ENCODE assay signal across 8 cellular contexts in the genomic region with DNA sequence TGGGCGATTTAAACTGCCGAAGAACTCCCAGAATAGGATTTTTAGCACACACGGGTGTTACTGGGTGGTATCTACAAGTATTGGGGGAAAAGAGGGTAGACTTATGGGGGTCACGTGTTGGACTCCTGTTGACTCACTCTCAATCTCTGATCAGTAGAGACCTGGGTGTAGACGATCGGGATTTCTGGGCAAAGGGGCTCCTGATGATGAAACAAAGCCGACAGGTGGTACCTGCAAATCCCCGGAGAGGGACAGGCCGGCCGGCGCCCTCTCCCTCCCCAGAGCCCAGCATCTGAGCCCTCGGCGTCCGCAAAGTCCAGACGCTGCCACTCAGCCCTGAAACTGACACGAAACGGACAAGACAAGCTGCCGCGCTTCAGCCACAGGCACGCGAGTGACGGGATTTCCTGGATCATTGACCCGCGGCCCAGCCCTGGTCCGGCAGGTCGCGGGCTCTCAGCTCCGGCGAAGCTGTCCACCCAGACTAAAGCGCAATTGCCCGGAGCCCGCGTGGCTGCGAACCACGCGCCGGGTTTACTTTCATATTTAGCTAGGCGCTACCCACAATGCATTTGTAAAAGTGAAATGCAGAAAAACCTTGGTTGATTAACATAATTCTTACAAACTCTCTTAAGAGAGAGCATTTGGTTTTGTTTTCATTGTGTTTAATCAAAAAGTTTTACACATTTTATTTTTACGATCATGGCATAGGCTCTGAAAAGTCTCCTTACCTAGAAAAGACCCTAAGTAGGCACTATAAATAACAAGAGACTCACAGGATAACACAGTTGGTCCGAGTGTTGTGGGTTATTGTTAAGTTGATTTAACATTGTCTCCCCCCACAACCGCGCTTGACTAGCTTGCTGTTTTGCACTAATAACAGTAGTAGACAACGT. TPM values are rescaled to one million over a fixed set of nuclear protein-coding genes. Genes with fewer than 3 reads are reported as not detected.
A peak's percentile ranks its signal among the peaks of the same experiment; 100 is the strongest.
DNase-seq lines count a peak whose midpoint lies in the region; ATAC-seq, FAIRE-seq and TF ChIP-seq lines count a peak whose summit lies in the region.

No MANE protein-coding gene starts in this region.

- DNase-seq in D721Med (ENCODE audit: insufficient read length, low spot score) (peak; percentile 25), OCI-M1 (lab: John Stamatoyannopoulos, UW) (peak; percentile 88), activated T-cell treated with anti-CD3 and anti-CD28 coated beads for 48 hours (ENCODE audit: low read depth) (peak; percentile 54), epithelial cell of proximal tubule (ENCODE audit: low read depth) (no peak)
- peak; percentile 35 to 47 for DNase-seq in stimulated activated CD8-positive, alpha-beta memory T cell treated with anti-CD3 and anti-CD28 coated beads, Interleukin-4, amount 100 ng/mL, for 4 hours (ENCODE audit: low read depth in 2 of 2, low spot score in 1 of 2)

- H3K27me3 ChIP-seq in HUES64 (ENCODE audit: insufficient read depth, low read length) (peaks cover 7% of the 10 kb centered on the region; the same call in 1 of the 2 replicates), mucosa of rectum (ENCODE audit: control insufficient read depth in 2 of 2, insufficient read depth in 2 of 2, low read length in 2 of 2) (no peaks in the 10 kb centered on the region)

- H3K36me3 ChIP-seq in HUES64 (ENCODE audit: insufficient read depth, low read length) = no peaks in the 10 kb centered on the region
- no peaks in the 10 kb centered on the region for H3K36me3 ChIP-seq in mucosa of rectum (ENCODE audit: control insufficient read depth in 2 of 2, insufficient read depth in 2 of 2, low read length in 2 of 2)

- peak; percentile 60 for ATAC-seq in GM21447 (IDR thresholded peaks at IDR 0.05; ENCODE audit: unreplicated experiment)

- H3K9ac ChIP-seq in HUES64 (ENCODE audit: low read depth, low read length) (peak overlapping the region; percentile 82), mucosa of rectum (ENCODE audit: low read depth in 1 of 2, low read length in 2 of 2) (peak overlapping the region; percentile 77 to 89)

- no peak for TF ChIP-seq CTCF in D721Med (IDR thresholded peaks at IDR 0.05; ENCODE audit: insufficient read depth, missing control alignments)
- TF ChIP-seq CTCF in epithelial cell of proximal tubule (conservative IDR thresholded peaks at IDR 0.05; ENCODE audit: low read depth, low read length) = no peak

- FAIRE-seq in D721Med (lab: Jason Lieb, UNC) = peak; percentile 78

- H3K27ac ChIP-seq in HUES64 (ENCODE audit: low read depth, low read length) (0 out of 2 replicates have a peak overlapping the region, but pooled peaks have one; percentile 3), mucosa of rectum (ENCODE audit: low read depth in 2 of 2, low read length in 2 of 2) (peak overlapping the region; percentile 82 to 84)

- H3K4me1 ChIP-seq in HUES64 (ENCODE audit: insufficient read depth, low read length) = no peaks in the 10 kb centered on the region
- H3K4me1 ChIP-seq in mucosa of rectum (ENCODE audit: control insufficient read depth in 2 of 2, insufficient read depth in 2 of 2, low read length in 2 of 2) = no peaks in the 10 kb centered on the region

- H3K9me3 ChIP-seq in HUES64 (ENCODE audit: insufficient read depth, low read depth, low read length) = no peaks in the 10 kb centered on the region
- H3K9me3 ChIP-seq in mucosa of rectum (ENCODE audit: control insufficient read depth in 2 of 2, low read length in 2 of 2) = no peaks in the 10 kb centered on the region

- H3K4me3 ChIP-seq in HUES64 (ENCODE audit: low read length) (peak overlapping the region; percentile 82), epithelial cell of proximal tubule (ENCODE audit: low read depth, low read length) (peak overlapping the region; percentile 81), mucosa of rectum (ENCODE audit: low read length in 2 of 2) (peak overlapping the region; percentile 88 to 92)

- 7% methylated on average over 40 of the region's 43 CpGs for WGBS in HUES64

RNA-seq across cellular contexts. Expression of a gene that starts 56.9 kb away (rescaled TPM):
- polyA plus RNA-seq in HUES64 (2013, experiment 1 of 2) = 57.0 TPM
- polyA plus RNA-seq in HUES64 (2013, experiment 2 of 2) = 53.3 TPM
- 24.9 and 26.5 TPM in 2 replicates for total RNA-seq in epithelial cell of proximal tubule
